Comparison of ENCODE assay signal across 14 cellular contexts in genomic region chr2:175057078-175057685, GRCh38. TPM values are rescaled to one million over a fixed set of nuclear protein-coding genes. Genes with fewer than 3 reads are reported as not detected.
DNase-seq lines count a peak whose midpoint lies in the region; TF ChIP-seq lines count a peak whose summit lies in the region.
"Had no signal": no experiment of that assay in that cellular context is flagged by ENCODE, and none has a peak within 500 bp of the region (broad histone marks: within the 10 kb centered on the region; RNA-seq: fewer than 3 reads in every experiment).

No MANE protein-coding gene starts in this region.

- peak; percentile 73 for DNase-seq in astrocyte of the spinal cord (ENCODE audit: low read depth, low spot score)
- peak; percentile 60 for DNase-seq in iPS DF 19.7 (ENCODE audit: low read depth, low spot score)
- no peak for DNase-seq in progenitor cell of endocrine pancreas (ENCODE audit: low spot score, unreplicated experiment)
- DNase-seq in KG1 (lab: John Stamatoyannopoulos, UW) = no peak
- no peak for DNase-seq in stimulated activated naive CD4-positive, alpha-beta T cell (lab: John Stamatoyannopoulos, UW)
- no peak for DNase-seq in ascending aorta (ENCODE audit: low spot score in 2 of 2)
- DNase-seq: AML-193, Kasumi-1, NCI-H1417 treated with DMSO at 0.1 percent for 48 hours, NCI-H2029 treated with DMSO at 0.1 percent for 48 hours, NCI-H510A, SHP77 treated with DMSO at 0.1 percent for 48 hours had no signal

- H3K4me1 Mint-ChIP-seq in progenitor cell of endocrine pancreas (ENCODE audit: low read depth) = peaks cover 12% of the 10 kb centered on the region

- peak overlapping the region; percentile 3 for H3K27ac Mint-ChIP-seq in progenitor cell of endocrine pancreas

- H3K27ac ChIP-seq in HUES48 (ENCODE audit: low read depth, low read length) (peak overlapping the region; percentile 79), ascending aorta (no peak overlapping the region)

- H3K4me1 ChIP-seq in HUES48 (ENCODE audit: control insufficient read depth, insufficient read depth, low read length) = peaks cover 14% of the 10 kb centered on the region
- H3K4me1 ChIP-seq in ascending aorta = no peaks in the 10 kb centered on the region

- H3K9me3 Mint-ChIP-seq in progenitor cell of endocrine pancreas (ENCODE audit: low read depth) = peaks cover 4% of the 10 kb centered on the region

- peaks cover 4% of the 10 kb centered on the region for H3K36me3 Mint-ChIP-seq in progenitor cell of endocrine pancreas (ENCODE audit: insufficient read depth)

- no peaks in the 10 kb centered on the region for H3K27me3 Mint-ChIP-seq in progenitor cell of endocrine pancreas

- H3K9me3 ChIP-seq in HUES48 (ENCODE audit: control insufficient read depth, insufficient read depth, low read length) (no peaks in the 10 kb centered on the region), ascending aorta (no peaks in the 10 kb centered on the region)

- H3K4me3 ChIP-seq in HUES48 (ENCODE audit: low read depth, low read length) (no peak overlapping the region), astrocyte of the spinal cord (ENCODE audit: low read depth, low read length) (no peak overlapping the region), ascending aorta (no peak overlapping the region)
- H3K4me3 ChIP-seq: GM12878 had no signal

- H3K36me3 ChIP-seq in HUES48 (ENCODE audit: control insufficient read depth, insufficient read depth, low read length) = no peaks in the 10 kb centered on the region
- H3K36me3 ChIP-seq in ascending aorta = peaks cover 0 to 2% of the 10 kb centered on the region in 2 donors

- no peaks in the 10 kb centered on the region for H3K27me3 ChIP-seq in HUES48 (ENCODE audit: control insufficient read depth, insufficient read depth, low read length)
- no peaks in the 10 kb centered on the region for H3K27me3 ChIP-seq in ascending aorta

- H3K9ac ChIP-seq in HUES48 (ENCODE audit: low read depth, low read length) = no peak overlapping the region

- in situ Hi-C loops in astrocyte of the spinal cord (cut with HindIII; ENCODE audit: low sequenced_read_pairs) = no loop called here

- TF ChIP-seq CTCF in astrocyte of the spinal cord (IDR thresholded peaks at IDR 0.05; ENCODE audit: low read depth, low read length) = no peak
- TF ChIP-seq CTCF in progenitor cell of endocrine pancreas (IDR thresholded peaks at IDR 0.05; ENCODE audit: unreplicated experiment) = no peak
- TF ChIP-seq CTCF in ascending aorta (IDR thresholded peaks at IDR 0.05) = no peak

- H3K4me3 Mint-ChIP-seq in progenitor cell of endocrine pancreas (ENCODE audit: low read depth) = no peak overlapping the region

- intact Hi-C loops in ascending aorta (cut with DNase I) = no loop called here

RNA-seq across cellular contexts. Expression of gene CHN1, which starts 52.0 kb away (rescaled TPM):
- 46.1 and 50.3 TPM in 2 replicates for total RNA-seq in progenitor cell of endocrine pancreas
- 7.8 TPM for total RNA-seq in ascending aorta

Comparison
In these comparisons a context has a peak if more than half of its experiments do, and no peak if none do; other contexts are left out.
1. DNase-seq: peak in astrocyte of the spinal cord (single experiment) and iPS DF 19.7 (single experiment); none in progenitor cell of endocrine pancreas (single experiment), KG1 (single experiment), stimulated activated naive CD4-positive, alpha-beta T cell (0 of 6) and ascending aorta (0 of 2).